Comparison of ENCODE assay signal across 13 cellular contexts in genomic region chr10:90204131-90204955, GRCh38.
"Had no signal": no experiment of that assay in that cellular context is flagged by ENCODE, and none has a peak within 500 bp of the region (broad histone marks: within the 10 kb centered on the region; RNA-seq: fewer than 3 reads in every experiment).

No MANE protein-coding gene starts in this region.

- ATAC-seq: pancreas, right cardiac atrium had no signal

- H3K36me3 ChIP-seq: pancreas had no signal

- DNase-seq: dorsolateral prefrontal cortex; effector CD8-positive, alpha-beta T cell; foreskin melanocyte; head of caudate nucleus; mesendoderm; naive B cell; occipital lobe; pancreas; right cardiac atrium; stimulated activated CD4-positive, alpha-beta T cell treated with anti-CD3 and anti-CD28 coated beads, Interleukin-2, amount 100 ng/mL, for 48 hours; stimulated activated naive CD4-positive, alpha-beta T cell treated with Interleukin-2 at 50 U/mL for 16 hours had no signal

- H3K27ac ChIP-seq: dorsolateral prefrontal cortex, hepatocyte, pancreas had no signal

- H3K4me3 ChIP-seq: dorsolateral prefrontal cortex, hepatocyte, pancreas, smooth muscle cell had no signal

- H3K4me1 ChIP-seq: pancreas had no signal

- H3K9me3 ChIP-seq: pancreas had no signal
